In the genomic region with DNA sequence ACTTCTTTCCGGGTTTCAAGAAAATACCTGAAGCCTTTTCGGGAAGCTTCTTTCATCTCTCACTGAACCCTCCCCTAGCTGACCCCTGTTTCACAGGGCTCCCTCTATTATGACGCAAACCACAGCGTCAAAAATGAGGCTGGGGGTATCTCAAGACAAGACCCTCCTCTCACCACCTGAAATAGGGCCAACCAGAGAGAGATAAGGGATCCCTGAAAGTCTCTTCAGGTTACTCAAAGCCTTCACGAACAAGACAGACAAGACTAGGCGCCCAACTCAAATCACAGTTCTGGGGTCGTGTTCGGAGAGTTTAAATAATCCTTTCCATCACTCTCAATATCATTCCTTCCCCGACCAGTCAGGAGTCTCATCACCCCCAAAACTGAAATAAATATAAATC, we compare ENCODE assay signal across 7 cellular contexts. TPM values are rescaled to one million over a fixed set of nuclear protein-coding genes. Genes with fewer than 3 reads are reported as not detected.
DNase-seq lines count a peak whose midpoint lies in the region; ATAC-seq lines count a peak whose summit lies in the region.

No MANE protein-coding gene starts in this region.

- ATAC-seq in activated CD8-positive, alpha-beta T cell treated with anti-CD3 and anti-CD28 coated beads, Interleukin-2, amount 10 ng/mL, durations not matched to agents 7 days and 5 days = no peak
- no peak for ATAC-seq in stimulated activated naive B cell treated with anti-CD40 and anti-IgM and Interleukin-4, amounts not matched to agents 10 μg/mL and 1 μg/mL and 100 μg/mL, for 72 hours (replicated peaks)
- ATAC-seq in HG03442 (IDR thresholded peaks at IDR 0.05; ENCODE audit: unreplicated experiment) (no peak), GM19397 (IDR thresholded peaks at IDR 0.05; ENCODE audit: unreplicated experiment) (no peak)

- H3K27me3 ChIP-seq in iPS-15b (ENCODE audit: control insufficient read depth, insufficient read depth, low read length) = no peaks in the 10 kb centered on the region

- no peaks in the 10 kb centered on the region for H3K27me3 Mint-ChIP-seq in activated CD8-positive, alpha-beta T cell treated with anti-CD3 and anti-CD28 coated beads, Interleukin-2, amount 10 ng/mL, durations not matched to agents 7 days and 5 days (ENCODE audit: low read depth)
- no peaks in the 10 kb centered on the region for H3K27me3 Mint-ChIP-seq in stimulated activated naive B cell treated with anti-CD40 and anti-IgM and Interleukin-4, amounts not matched to agents 10 μg/mL and 1 μg/mL and 100 μg/mL, for 72 hours

- H3K36me3 Mint-ChIP-seq in activated CD8-positive, alpha-beta T cell treated with anti-CD3 and anti-CD28 coated beads, Interleukin-2, amount 10 ng/mL, durations not matched to agents 7 days and 5 days (ENCODE audit: low read depth) = peaks cover 13% of the 10 kb centered on the region
- peaks cover 2 to 7% of the 10 kb centered on the region in 2 donors for H3K36me3 Mint-ChIP-seq in stimulated activated naive B cell treated with anti-CD40 and anti-IgM and Interleukin-4, amounts not matched to agents 10 μg/mL and 1 μg/mL and 100 μg/mL, for 72 hours

- H3K9me3 ChIP-seq in iPS-15b (ENCODE audit: control insufficient read depth, insufficient read depth, low read length) = no peaks in the 10 kb centered on the region

- no peak overlapping the region for H3K9ac ChIP-seq in iPS-15b (ENCODE audit: low read depth, low read length)

- H3K4me3 Mint-ChIP-seq in activated CD8-positive, alpha-beta T cell treated with anti-CD3 and anti-CD28 coated beads, Interleukin-2, amount 10 ng/mL, durations not matched to agents 7 days and 5 days = peak overlapping the region; percentile 95
- peak overlapping the region; percentile 93 to 96 for H3K4me3 Mint-ChIP-seq in stimulated activated naive B cell treated with anti-CD40 and anti-IgM and Interleukin-4, amounts not matched to agents 10 μg/mL and 1 μg/mL and 100 μg/mL, for 72 hours

- peaks cover 3% of the 10 kb centered on the region for H3K36me3 ChIP-seq in iPS-15b (ENCODE audit: control insufficient read depth, insufficient read depth, low read length)

- peak overlapping the region; percentile 80 for H3K4me3 ChIP-seq in iPS-15b (ENCODE audit: low read depth, low read length)

- peak; percentile 1 for DNase-seq in HK-2 (ENCODE audit: unreplicated experiment)
- no peak for DNase-seq in activated CD8-positive, alpha-beta T cell treated with anti-CD3 and anti-CD28 coated beads, Interleukin-2, amount 10 ng/mL, durations not matched to agents 7 days and 5 days
- no peak for DNase-seq in stimulated activated naive B cell treated with anti-CD40 and anti-IgM and Interleukin-4, amounts not matched to agents 10 μg/mL and 1 μg/mL and 100 μg/mL, for 72 hours
- DNase-seq in stimulated activated CD8-positive, alpha-beta memory T cell treated with anti-CD3 and anti-CD28 coated beads, Interleukin-4, amount 100 ng/mL, for 48 hours = no peak

- no peaks in the 10 kb centered on the region for H3K9me3 Mint-ChIP-seq in activated CD8-positive, alpha-beta T cell treated with anti-CD3 and anti-CD28 coated beads, Interleukin-2, amount 10 ng/mL, durations not matched to agents 7 days and 5 days (ENCODE audit: insufficient read depth)
- H3K9me3 Mint-ChIP-seq in stimulated activated naive B cell treated with anti-CD40 and anti-IgM and Interleukin-4, amounts not matched to agents 10 μg/mL and 1 μg/mL and 100 μg/mL, for 72 hours = no peaks in the 10 kb centered on the region

- H3K4me1 ChIP-seq in iPS-15b (ENCODE audit: control insufficient read depth, insufficient read depth, low read length) = no peaks in the 10 kb centered on the region

- CTCF ChIA-PET in activated CD8-positive, alpha-beta T cell treated with anti-CD3 and anti-CD28 coated beads, Interleukin-2, amount 10 ng/mL, durations not matched to agents 7 days and 5 days (lab: Charles Lee) = interaction anchor here (1.0 to 2.4 kb wide), 4 partner anchors 12 to 397 kb away, joined by 3 to 11 read pairs (median 3); a partner anchor contains a TSS

- POLR2A ChIA-PET in activated CD8-positive, alpha-beta T cell treated with anti-CD3 and anti-CD28 coated beads, Interleukin-2, amount 10 ng/mL, durations not matched to agents 7 days and 5 days (lab: Charles Lee) = interaction anchor here (0.6 to 4.0 kb wide), 8 partner anchors 18 to 1119 kb away, joined by 3 to 27 read pairs (median 3); a partner anchor contains a TSS

- peaks cover 18% of the 10 kb centered on the region for H3K4me1 Mint-ChIP-seq in activated CD8-positive, alpha-beta T cell treated with anti-CD3 and anti-CD28 coated beads, Interleukin-2, amount 10 ng/mL, durations not matched to agents 7 days and 5 days (ENCODE audit: low read depth)
- peaks cover 5 to 21% of the 10 kb centered on the region in 2 donors for H3K4me1 Mint-ChIP-seq in stimulated activated naive B cell treated with anti-CD40 and anti-IgM and Interleukin-4, amounts not matched to agents 10 μg/mL and 1 μg/mL and 100 μg/mL, for 72 hours

- peak overlapping the region; percentile 97 for H3K27ac Mint-ChIP-seq in activated CD8-positive, alpha-beta T cell treated with anti-CD3 and anti-CD28 coated beads, Interleukin-2, amount 10 ng/mL, durations not matched to agents 7 days and 5 days
- peak overlapping the region; percentile 98 for H3K27ac Mint-ChIP-seq in stimulated activated naive B cell treated with anti-CD40 and anti-IgM and Interleukin-4, amounts not matched to agents 10 μg/mL and 1 μg/mL and 100 μg/mL, for 72 hours

RNA-seq across cellular contexts. Expression of a gene that starts 1.2 kb away (rescaled TPM):
- total RNA-seq in activated CD8-positive, alpha-beta T cell treated with anti-CD3 and anti-CD28 coated beads, Interleukin-2, amount 10 ng/mL, durations not matched to agents 7 days and 5 days = 10 to 100 TPM; 37.4 to 38.8 TPM
